Comparison of ENCODE assay signal across 8 cellular contexts in the genomic region with DNA sequence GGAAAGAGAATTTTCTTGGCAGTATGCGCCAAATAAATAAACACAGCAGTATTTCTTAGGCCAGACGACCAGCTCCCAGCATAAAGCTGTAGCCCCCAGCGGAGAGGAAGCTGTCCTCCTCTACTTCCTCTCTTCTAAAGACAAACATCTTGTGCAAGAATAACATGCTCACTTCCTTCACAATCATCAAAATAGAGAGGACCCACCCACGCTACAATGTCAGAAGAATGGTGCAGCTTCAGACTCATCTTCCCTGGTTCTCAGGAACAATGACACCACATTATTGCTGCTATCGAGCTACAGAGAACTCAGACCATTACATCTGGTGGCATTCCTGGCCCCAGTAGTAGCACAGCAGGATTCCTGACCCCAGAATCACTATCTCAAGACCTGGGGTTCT. TPM values are rescaled to one million over a fixed set of nuclear protein-coding genes. Genes with fewer than 3 reads are reported as not detected.
DNase-seq lines count a peak whose midpoint lies in the region; ATAC-seq and TF ChIP-seq lines count a peak whose summit lies in the region.

No MANE protein-coding gene starts in this region.

- DNase-seq in EH (ENCODE audit: low read depth) (peak; percentile 43), RPMI8226 (no peak), NCI-H524 (lab: John Stamatoyannopoulos, UW) (no peak)
- peak; percentile 33 to 34 for DNase-seq in activated CD4-positive, alpha-beta T cell treated with anti-CD3 and anti-CD28 coated beads for 4 hours

- H3K27ac ChIP-seq in gastroesophageal sphincter (peak overlapping the region in 3 of 4 donors; percentile 51 to 62 (median 51)), skin epidermis (peak overlapping the region in 15 of 21 experiments; percentile 46 to 83 (median 63))

- TF ChIP-seq EP300 in gastroesophageal sphincter (IDR thresholded peaks at IDR 0.05): no peak

- H3K4me3 ChIP-seq in gastroesophageal sphincter: no peak overlapping the region
- no peak overlapping the region for H3K4me3 ChIP-seq in skin epidermis

- ATAC-seq in gastroesophageal sphincter (peak; percentile 67), HG02642 (IDR thresholded peaks at IDR 0.05; ENCODE audit: poor library complexity, unreplicated experiment) (no peak), GM18498 (IDR thresholded peaks at IDR 0.05; ENCODE audit: unreplicated experiment) (no peak)

- no peaks in the 10 kb centered on the region for H3K36me3 ChIP-seq in gastroesophageal sphincter

- no peak for TF ChIP-seq POLR2A in gastroesophageal sphincter (IDR thresholded peaks at IDR 0.05)

- no peaks in the 10 kb centered on the region for H3K9me3 ChIP-seq in gastroesophageal sphincter

- H3K4me1 ChIP-seq in gastroesophageal sphincter: no peaks in the 10 kb centered on the region

- H3K27me3 ChIP-seq in gastroesophageal sphincter: no peaks in the 10 kb centered on the region

- no peak for TF ChIP-seq CTCF in gastroesophageal sphincter (IDR thresholded peaks at IDR 0.05)

- WGBS in gastroesophageal sphincter (ENCODE audit: low coverage in 1 of 2), 2 donors: 55 to 61% methylated on average over 2 to 5 of the region's 5 CpGs

RNA-seq across cellular contexts. Expression of a gene that starts 16.6 kb away (rescaled TPM):
- 100 to 1,000 TPM in 3 of 4 donors, 10 to 100 TPM in 1; 94.3 to 261 (median 162) TPM for total RNA-seq in gastroesophageal sphincter

RNA-seq across cellular contexts. Expression of a gene that starts 59.2 kb away (rescaled TPM):
- total RNA-seq in gastroesophageal sphincter: 100 to 1,000 TPM; 379 to 558 (median 468) TPM

Comparison
In these comparisons a context has a peak if more than half of its experiments do, and no peak if none do; other contexts are left out.
1. DNase-seq: peak in EH (single experiment) and activated CD4-positive, alpha-beta T cell treated with anti-CD3 and anti-CD28 coated beads for 4 hours (2 of 2); none in RPMI8226 (single experiment) and NCI-H524 (0 of 2).